ENCODE assay signal across 22 cellular contexts in genomic region chr16:11788914-11789313, GRCh38. TPM values are rescaled to one million over a fixed set of nuclear protein-coding genes. Genes with fewer than 3 reads are reported as not detected.
A peak's percentile ranks its signal among the peaks of the same experiment; 100 is the strongest.
DNase-seq lines count a peak whose midpoint lies in the region; ATAC-seq and TF ChIP-seq lines count a peak whose summit lies in the region.
"Had no signal": no experiment of that assay in that cellular context is flagged by ENCODE, and none has a peak within 500 bp of the region (broad histone marks: within the 10 kb centered on the region; RNA-seq: fewer than 3 reads in every experiment).

No MANE protein-coding gene starts in this region.

- H3K4me1 Mint-ChIP-seq in activated CD8-positive, alpha-beta memory T cell treated with anti-CD3 and anti-CD28 coated beads, Interleukin-2, amount 10 ng/mL, durations not matched to agents 7 days and 5 days = peaks cover 72% of the 10 kb centered on the region
- H3K4me1 Mint-ChIP-seq in CD4-positive, alpha-beta memory T cell = peaks cover 46 to 76% (median 61%) of the 10 kb centered on the region in 4 donors
- peaks cover 68% of the 10 kb centered on the region for H3K4me1 Mint-ChIP-seq in activated naive CD8-positive, alpha-beta T cell treated with anti-CD3 and anti-CD28 coated beads for 36 hours

- H3K27ac ChIP-seq in CD4-positive, alpha-beta memory T cell (ENCODE audit: low read depth, low read length) = no peak overlapping the region
- peak overlapping the region; percentile 66 for H3K27ac ChIP-seq in neutrophil
- H3K27ac ChIP-seq: A549, KMS-11, prostate gland had no signal

- peak; percentile 20 for ATAC-seq in activated CD8-positive, alpha-beta memory T cell treated with anti-CD3 and anti-CD28 coated beads, Interleukin-2, amount 10 ng/mL, durations not matched to agents 7 days and 5 days
- no peak for ATAC-seq in HG02870 (IDR thresholded peaks at IDR 0.05; ENCODE audit: unreplicated experiment)
- ATAC-seq: A549, GM12878 had no signal

- H3K9me3 ChIP-seq in CD4-positive, alpha-beta memory T cell (ENCODE audit: control insufficient read depth in 1 of 2, low read length in 2 of 2) = no peaks in the 10 kb centered on the region
- no peaks in the 10 kb centered on the region for H3K9me3 ChIP-seq in neutrophil
- H3K9me3 ChIP-seq: A549, prostate gland had no signal

- H3K36me3 ChIP-seq in CD4-positive, alpha-beta memory T cell (ENCODE audit: insufficient read depth, low read length) = peaks cover 4% of the 10 kb centered on the region
- no peaks in the 10 kb centered on the region for H3K36me3 ChIP-seq in neutrophil
- H3K36me3 ChIP-seq: prostate gland had no signal

- H3K4me1 ChIP-seq in CD4-positive, alpha-beta memory T cell (ENCODE audit: insufficient read depth, low read length) = peaks cover 89% of the 10 kb centered on the region
- peaks cover 39 to 49% of the 10 kb centered on the region in 2 experiments for H3K4me1 ChIP-seq in neutrophil (ENCODE audit: control insufficient read depth in 1 of 2, insufficient read depth in 1 of 2, low read depth in 1 of 2, low read length in 1 of 2)

- H3K27me3 ChIP-seq in CD4-positive, alpha-beta memory T cell (ENCODE audit: insufficient read depth, low read length) = no peaks in the 10 kb centered on the region
- no peaks in the 10 kb centered on the region for H3K27me3 ChIP-seq in neutrophil
- H3K27me3 ChIP-seq: dorsolateral prefrontal cortex had no signal

- peak overlapping the region; percentile 38 for H3K27ac Mint-ChIP-seq in activated CD8-positive, alpha-beta memory T cell treated with anti-CD3 and anti-CD28 coated beads, Interleukin-2, amount 10 ng/mL, durations not matched to agents 7 days and 5 days
- H3K27ac Mint-ChIP-seq in CD4-positive, alpha-beta memory T cell = peak overlapping the region in 6 of 7 donors; percentile 15 to 93 (median 73)
- H3K27ac Mint-ChIP-seq in activated naive CD8-positive, alpha-beta T cell treated with anti-CD3 and anti-CD28 coated beads for 36 hours = peak overlapping the region; percentile 36

- CTCF ChIA-PET in activated CD8-positive, alpha-beta memory T cell treated with anti-CD3 and anti-CD28 coated beads, Interleukin-2, amount 10 ng/mL, durations not matched to agents 7 days and 5 days (lab: Charles Lee) = no interaction called here
- CTCF ChIA-PET in CD4-positive, alpha-beta memory T cell (lab: Charles Lee; ENCODE audit: partially characterized antibody) = interaction anchor here (1.1 kb wide), 1 partner anchor 10 kb away, joined by 3 read pairs; no protein-coding TSS in a partner anchor

- no peaks in the 10 kb centered on the region for H3K9me3 Mint-ChIP-seq in activated CD8-positive, alpha-beta memory T cell treated with anti-CD3 and anti-CD28 coated beads, Interleukin-2, amount 10 ng/mL, durations not matched to agents 7 days and 5 days (ENCODE audit: low read depth)
- no peaks in the 10 kb centered on the region for H3K9me3 Mint-ChIP-seq in CD4-positive, alpha-beta memory T cell
- no peaks in the 10 kb centered on the region for H3K9me3 Mint-ChIP-seq in activated naive CD8-positive, alpha-beta T cell treated with anti-CD3 and anti-CD28 coated beads for 36 hours

- TF ChIP-seq CTCF in neutrophil (IDR thresholded peaks at IDR 0.05) = no peak

- H3K4me3 ChIP-seq in CD4-positive, alpha-beta memory T cell (ENCODE audit: low read length in 2 of 2) = no peak overlapping the region
- no peak overlapping the region for H3K4me3 ChIP-seq in neutrophil (ENCODE audit: low read depth in 1 of 2, low read length in 1 of 2)
- H3K4me3 ChIP-seq: A549, dorsolateral prefrontal cortex, GM12878, lung, prostate gland had no signal

- DNase-seq in activated CD8-positive, alpha-beta memory T cell treated with anti-CD3 and anti-CD28 coated beads, Interleukin-2, amount 10 ng/mL, durations not matched to agents 7 days and 5 days = no peak
- DNase-seq in activated CD8-positive, alpha-beta memory T cell treated with anti-CD3 and anti-CD28 coated beads, Interleukin-2, amount 50 U/mL, for 48 hours = no peak
- peak in 1 of 5 donors; percentile 32 for DNase-seq in CD4-positive, alpha-beta memory T cell
- DNase-seq in activated naive CD8-positive, alpha-beta T cell treated with anti-CD3 and anti-CD28 coated beads for 36 hours = no peak
- DNase-seq in GOT3 (lab: John Stamatoyannopoulos, UW) = no peak
- no peak for DNase-seq in NCI-H1694 treated with DMSO at 0.1 percent for 48 hours (lab: John Stamatoyannopoulos, UW)
- DNase-seq: Calu3; cerebellar nuclear complex; dorsolateral prefrontal cortex; glutamatergic neuron; NCI-H1436 treated with DMSO at 0.1 percent for 48 hours; NCI-H510A; SHP77; stimulated activated CD8-positive, alpha-beta memory T cell treated with anti-CD3 and anti-CD28 coated beads, Interleukin-4, amount 100 ng/mL, for 48 hours; SW 1271 had no signal

- intact Hi-C loops in CD4-positive, alpha-beta memory T cell (cut with micrococcal nuclease) = no loop called here

- POLR2A ChIA-PET in CD4-positive, alpha-beta memory T cell (lab: Charles Lee; ENCODE audit: partially characterized antibody) = interaction anchor here (1.1 kb wide), 1 partner anchor 9 kb away, joined by 3 read pairs; the partner anchor contains the start of gene ZC3H7A

- no peak overlapping the region for H3K4me3 Mint-ChIP-seq in activated CD8-positive, alpha-beta memory T cell treated with anti-CD3 and anti-CD28 coated beads, Interleukin-2, amount 10 ng/mL, durations not matched to agents 7 days and 5 days
- H3K4me3 Mint-ChIP-seq in CD4-positive, alpha-beta memory T cell = peak overlapping the region in 1 of 8 donors; percentile 9
- H3K4me3 Mint-ChIP-seq in activated naive CD8-positive, alpha-beta T cell treated with anti-CD3 and anti-CD28 coated beads for 36 hours = no peak overlapping the region

- H3K36me3 Mint-ChIP-seq in activated CD8-positive, alpha-beta memory T cell treated with anti-CD3 and anti-CD28 coated beads, Interleukin-2, amount 10 ng/mL, durations not matched to agents 7 days and 5 days = peaks cover 20% of the 10 kb centered on the region
- peaks cover 0 to 19% of the 10 kb centered on the region in 2 donors for H3K36me3 Mint-ChIP-seq in CD4-positive, alpha-beta memory T cell
- peaks cover 24% of the 10 kb centered on the region for H3K36me3 Mint-ChIP-seq in activated naive CD8-positive, alpha-beta T cell treated with anti-CD3 and anti-CD28 coated beads for 36 hours

- no peaks in the 10 kb centered on the region for H3K27me3 Mint-ChIP-seq in activated CD8-positive, alpha-beta memory T cell treated with anti-CD3 and anti-CD28 coated beads, Interleukin-2, amount 10 ng/mL, durations not matched to agents 7 days and 5 days
- no peaks in the 10 kb centered on the region for H3K27me3 Mint-ChIP-seq in CD4-positive, alpha-beta memory T cell
- H3K27me3 Mint-ChIP-seq in activated naive CD8-positive, alpha-beta T cell treated with anti-CD3 and anti-CD28 coated beads for 36 hours = no peaks in the 10 kb centered on the region

RNA-seq across cellular contexts. Expression of gene ZC3H7A, which starts 8.1 kb away (rescaled TPM):
- total RNA-seq in activated CD8-positive, alpha-beta memory T cell treated with anti-CD3 and anti-CD28 coated beads, Interleukin-2, amount 10 ng/mL, durations not matched to agents 7 days and 5 days = 10 to 100 TPM; 70.7 to 85.9 TPM
- 10 to 100 TPM; 85.0 to 92.1 TPM for total RNA-seq in CD4-positive, alpha-beta memory T cell
- 10 to 100 TPM; 39.9 to 47.6 TPM for polyA plus RNA-seq in CD4-positive, alpha-beta memory T cell
- 10 to 100 TPM; 54.1 to 57.9 TPM for total RNA-seq in activated naive CD8-positive, alpha-beta T cell treated with anti-CD3 and anti-CD28 coated beads for 36 hours

RNA-seq across cellular contexts. Expression of gene TXNDC11, which starts 46.3 kb away (rescaled TPM):
- 10 to 100 TPM; 41.3 to 47.2 TPM for total RNA-seq in activated CD8-positive, alpha-beta memory T cell treated with anti-CD3 and anti-CD28 coated beads, Interleukin-2, amount 10 ng/mL, durations not matched to agents 7 days and 5 days
- total RNA-seq in CD4-positive, alpha-beta memory T cell = 10 to 100 TPM; 51.7 to 59.8 TPM
- 10 to 100 TPM; 54.7 to 62.6 TPM for polyA plus RNA-seq in CD4-positive, alpha-beta memory T cell
- total RNA-seq in activated naive CD8-positive, alpha-beta T cell treated with anti-CD3 and anti-CD28 coated beads for 36 hours = 10 to 100 TPM; 24.5 to 27.3 TPM
